In the genomic region with DNA sequence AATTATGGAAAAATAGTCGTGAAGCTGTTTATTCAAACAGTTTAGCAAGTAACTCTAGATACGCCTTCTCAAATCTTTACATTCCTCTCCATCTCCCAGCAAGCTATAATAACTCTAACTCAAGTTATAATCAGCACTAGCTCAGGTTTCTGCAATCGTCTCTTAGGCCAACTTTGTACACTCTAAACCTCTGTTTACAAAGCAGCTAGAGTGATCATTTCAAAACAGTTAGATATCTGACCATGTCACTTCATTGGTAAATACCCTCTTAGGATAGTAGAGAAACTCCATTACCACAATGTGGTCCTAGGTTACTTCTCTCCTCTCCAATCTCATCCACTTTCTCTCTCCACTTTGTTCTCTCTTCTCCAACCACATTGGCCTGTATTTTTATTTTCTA, we compare ENCODE assay signal across 16 cellular contexts. TPM values are rescaled to one million over a fixed set of nuclear protein-coding genes. Genes with fewer than 3 reads are reported as not detected.
DNase-seq lines count a peak whose midpoint lies in the region; ATAC-seq, FAIRE-seq and TF ChIP-seq lines count a peak whose summit lies in the region.
"Had no signal": no experiment of that assay in that cellular context is flagged by ENCODE, and none has a peak within 500 bp of the region (broad histone marks: within the 10 kb centered on the region; RNA-seq: fewer than 3 reads in every experiment).

No MANE protein-coding gene starts in this region.

- POLR2A ChIA-PET in A549 (lab: Yijun Ruan, JAX): interaction anchor here (1.3 kb wide), 1 partner anchor 31 kb away, joined by 4 read pairs; a partner anchor contains a TSS
- POLR2A ChIA-PET in HepG2 (lab: Yijun Ruan, JAX): no interaction called here

- TF ChIP-seq RAD21 in A549 (conservative IDR thresholded peaks at IDR 0.05 in 1 of 2, IDR thresholded peaks at IDR 0.05 in 1 of 2) (no peak), HepG2 (CRISPR knock-in tag; IDR thresholded peaks at IDR 0.05) (no peak)

- intact Hi-C loops in HepG2 (cut with micrococcal nuclease; ENCODE audit: unreplicated experiment): loop anchor here (5.0 kb wide), 1 partner anchor 33 kb away; a partner anchor contains a TSS

- ATAC-seq in A549 (no peak), HepG2 (peak; percentile 58; the same call in 2 of the 3 replicates)

- H3K36me3 Mint-ChIP-seq in astrocyte (ENCODE audit: low read depth, unreplicated experiment): peaks cover 7% of the 10 kb centered on the region
- H3K36me3 Mint-ChIP-seq: CD8-positive, alpha-beta memory T cell had no signal

- peaks cover 79% of the 10 kb centered on the region for H3K79me2 ChIP-seq in astrocyte (ENCODE audit: insufficient read depth, low read length)
- peaks cover 99% of the 10 kb centered on the region for H3K79me2 ChIP-seq in HepG2 (ENCODE audit: insufficient read depth, low read length)
- peaks cover 79% of the 10 kb centered on the region for H3K79me2 ChIP-seq in osteoblast (ENCODE audit: insufficient read depth, low read length)

- H3K27me3 ChIP-seq in astrocyte (ENCODE audit: insufficient read depth, low read length): no peaks in the 10 kb centered on the region
- H3K27me3 ChIP-seq in HepG2 (ENCODE audit: control insufficient read depth in 1 of 2, insufficient read depth in 2 of 2, low read length in 2 of 2): no peaks in the 10 kb centered on the region
- no peaks in the 10 kb centered on the region for H3K27me3 ChIP-seq in osteoblast (ENCODE audit: insufficient read depth, low read length)
- no peaks in the 10 kb centered on the region for H3K27me3 ChIP-seq in HAP-1 (ENCODE audit: low read depth)
- H3K27me3 ChIP-seq: BLaER1 had no signal

- H3K4me1 ChIP-seq in A549: peaks cover 81% of the 10 kb centered on the region
- H3K4me1 ChIP-seq in astrocyte (ENCODE audit: insufficient read depth, low read length): peaks cover 27% of the 10 kb centered on the region
- peaks cover 82% of the 10 kb centered on the region for H3K4me1 ChIP-seq in HepG2 (ENCODE audit: insufficient read depth, low read length)
- peaks cover 73% of the 10 kb centered on the region for H3K4me1 ChIP-seq in osteoblast (ENCODE audit: insufficient read depth, low read length)
- peaks cover 11% of the 10 kb centered on the region for H3K4me1 ChIP-seq in HAP-1
- H3K4me1 ChIP-seq: BLaER1, Caco-2 had no signal

- H3K4me3 ChIP-seq in A549: no peak overlapping the region
- H3K4me3 ChIP-seq in astrocyte (ENCODE audit: insufficient read depth, low read depth, low read length): no peak overlapping the region
- no peak overlapping the region for H3K4me3 ChIP-seq in HepG2 (replicated peaks in 1 of 3; ENCODE audit: insufficient read depth in 1 of 3, low read depth in 2 of 3, low read length in 3 of 3)
- H3K4me3 ChIP-seq in osteoblast (ENCODE audit: insufficient read depth, low read length): no peak overlapping the region
- H3K4me3 ChIP-seq in HAP-1: no peak overlapping the region
- H3K4me3 ChIP-seq: BLaER1 had no signal

- H3K36me3 ChIP-seq in astrocyte (ENCODE audit: insufficient read depth, low read length) (no peaks in the 10 kb centered on the region), HepG2 (replicated peaks in 1 of 2; ENCODE audit: control insufficient read depth in 1 of 2, insufficient read depth in 2 of 2, low read length in 2 of 2) (peaks cover 1 to 21% of the 10 kb centered on the region in 2 experiments), osteoblast (ENCODE audit: insufficient read depth, low read length) (peaks cover 12% of the 10 kb centered on the region), HAP-1 (replicated peaks) (no peaks in the 10 kb centered on the region)
- H3K36me3 ChIP-seq: BLaER1 had no signal

- H3K9me3 ChIP-seq in A549 (peaks cover 6% of the 10 kb centered on the region; the same call in 1 of the 3 replicates), astrocyte (ENCODE audit: insufficient read depth, low read depth, low read length) (no peaks in the 10 kb centered on the region), HepG2 (ENCODE audit: low read length) (no peaks in the 10 kb centered on the region), osteoblast (ENCODE audit: low read depth, low read length) (no peaks in the 10 kb centered on the region), HAP-1 (no peaks in the 10 kb centered on the region)
- H3K9me3 ChIP-seq: BLaER1, Caco-2 had no signal

- H3K9me3 Mint-ChIP-seq in astrocyte (ENCODE audit: unreplicated experiment): peaks cover 4% of the 10 kb centered on the region

- peaks cover 51% of the 10 kb centered on the region for H3K4me1 Mint-ChIP-seq in astrocyte (ENCODE audit: low read depth, unreplicated experiment)
- H3K4me1 Mint-ChIP-seq: CD8-positive, alpha-beta memory T cell had no signal

- in situ Hi-C loops in HepG2 (cut with HindIII; ENCODE audit: extremely low pct_ligation_motif_present, low pct_unique_long_range_greater_than_20kb): no loop called here
- in situ Hi-C loops in HAP-1 (cut with MboI; ENCODE audit: low sequenced_read_pairs): no loop called here

- 72% methylated on average over 3 of the region's 3 CpGs for WGBS in A549 (ENCODE audit: missing lambda C conversion rate)
- 57% methylated on average over 3 of the region's 3 CpGs for WGBS in HepG2 (ENCODE audit: low lambda C conversion rate)

- FAIRE-seq in A549 (lab: Jason Lieb, UNC) (no peak), astrocyte (lab: Jason Lieb, UNC) (peak; percentile 37), HepG2 (lab: Jason Lieb, UNC) (no peak)
- FAIRE-seq: GM12892 had no signal

- BruUV-seq in HepG2 (replicated peaks; lab: Mats Ljungman, UMichigan): no TSS peak

- CTCF ChIA-PET in A549 (lab: Yijun Ruan, JAX) (interaction anchor here (1.3 kb wide), 1 partner anchor 16 kb away, joined by 3 read pairs; no protein-coding TSS in a partner anchor), HepG2 (lab: Yijun Ruan, JAX; ENCODE audit: low intra/inter-chr PET ratio, low total read pairs) (no interaction called here)

- no peak overlapping the region for H2AFZ ChIP-seq in astrocyte (ENCODE audit: low read depth, low read length)
- no peak overlapping the region for H2AFZ ChIP-seq in HepG2 (ENCODE audit: low read length)
- no peak overlapping the region for H2AFZ ChIP-seq in osteoblast (ENCODE audit: low read length)

- TF ChIP-seq CTCF in A549 (IDR thresholded peaks at IDR 0.05) (no peak), astrocyte (IDR thresholded peaks at IDR 0.05; ENCODE audit: insufficient read depth, low read depth, low read length) (no peak), HepG2 (CRISPR knock-in tag; IDR thresholded peaks at IDR 0.05) (no peak), osteoblast (IDR thresholded peaks at IDR 0.05; ENCODE audit: extremely low read depth, low read depth, low read length) (no peak)

- peak overlapping the region; percentile 51 for H3K27ac Mint-ChIP-seq in astrocyte (ENCODE audit: unreplicated experiment)

- H3K9ac ChIP-seq in astrocyte (ENCODE audit: low read length): no peak overlapping the region
- H3K9ac ChIP-seq in HepG2 (ENCODE audit: insufficient read depth, low read depth, low read length): no peak overlapping the region
- H3K9ac ChIP-seq: BLaER1 had no signal

- H3K4me3 Mint-ChIP-seq in astrocyte (ENCODE audit: unreplicated experiment): no peak overlapping the region
- H3K4me3 Mint-ChIP-seq: CD8-positive, alpha-beta memory T cell had no signal

- DNase-seq in A549 (ENCODE audit: low read depth in 1 of 2, low spot score in 1 of 2) (no peak), astrocyte (ENCODE audit: low read depth) (no peak), HepG2 (ENCODE audit: low spot score) (no peak), osteoblast (ENCODE audit: insufficient read length, low spot score, missing footprints) (no peak), HAP-1 (ENCODE audit: low spot score in 2 of 2) (no peak), T-helper 9 cell (no peak)
- DNase-seq in activated naive CD4-positive, alpha-beta T cell treated with Interleukin-2 at 50 U/mL for 16 hours: no peak
- no peak for DNase-seq in activated CD8-positive, alpha-beta memory T cell treated with anti-CD3 and anti-CD28 coated beads for 24 hours
- DNase-seq: AML-193; Caco-2; CD8-positive, alpha-beta memory T cell; DND-41; GDM1 had no signal

- TF ChIP-seq POLR2A in A549 (IDR thresholded peaks at IDR 0.05; ENCODE audit: low read length) (no peak), HepG2 (IDR thresholded peaks at IDR 0.05; ENCODE audit: insufficient read depth in 1 of 2, low read depth in 2 of 2, low read length in 2 of 2) (no peak)

- no peak for TF ChIP-seq EP300 in A549 (IDR thresholded peaks at IDR 0.05)
- no peak for TF ChIP-seq EP300 in HepG2 (IDR thresholded peaks at IDR 0.05; ENCODE audit: low read depth in 2 of 2, low read length in 2 of 2)
- TF ChIP-seq EP300 in HepG2 (CRISPR knock-in tag; IDR thresholded peaks at IDR 0.05; ENCODE audit: borderline replicate concordance): no peak

- H3K4me2 ChIP-seq in A549 (peak overlapping the region; percentile 0; the same call in 1 of the 3 replicates), astrocyte (ENCODE audit: low read length) (no peak overlapping the region), HepG2 (ENCODE audit: low read depth, low read length) (no peak overlapping the region), osteoblast (ENCODE audit: insufficient read depth, low read length) (no peak overlapping the region)
- H3K4me2 ChIP-seq: BLaER1 had no signal

- 0 out of 6 replicates have a peak overlapping the region, but pooled peaks of 1 of the 2 experiments have one; percentile 15 for H3K27ac ChIP-seq in A549
- no peak overlapping the region for H3K27ac ChIP-seq in astrocyte (ENCODE audit: low read depth, low read length)
- no peak overlapping the region for H3K27ac ChIP-seq in HepG2 (ENCODE audit: extremely low read length, insufficient read depth, low read length)
- H3K27ac ChIP-seq in osteoblast (ENCODE audit: low read depth, low read length): peak overlapping the region; percentile 95
- H3K27ac ChIP-seq: 22Rv1, BLaER1 had no signal

- H4K20me1 ChIP-seq in astrocyte (ENCODE audit: insufficient read depth, low read length) (peaks cover 31% of the 10 kb centered on the region), HepG2 (ENCODE audit: insufficient read depth, low read length) (peaks cover 91% of the 10 kb centered on the region), osteoblast (ENCODE audit: insufficient read depth, low read length) (peaks cover 43% of the 10 kb centered on the region)
- H4K20me1 ChIP-seq: BLaER1 had no signal

- H3K27me3 Mint-ChIP-seq in astrocyte (ENCODE audit: low read depth, unreplicated experiment): no peaks in the 10 kb centered on the region
- H3K27me3 Mint-ChIP-seq: CD8-positive, alpha-beta memory T cell had no signal

RNA-seq across cellular contexts. Expression of a gene that starts 31.2 kb away (rescaled TPM):
- polyA plus RNA-seq in A549 (2011; rRNA removed): 161 and 174 TPM in 2 replicates
- polyA plus RNA-seq in A549 (2012; cell fraction: cytosol; rRNA removed): 20.1 and 22.2 TPM in 2 replicates
- 20.3 and 34.8 TPM in 2 replicates for polyA plus RNA-seq in A549 (2012; cell fraction: nucleus; rRNA removed)
- polyA plus RNA-seq in A549 (2017; fragmentation: RNase III; extraction: RNeasy Plus Mini Kit Qiagen cat#74134 plus additional on column Dnase treatment): 159 to 184 TPM (median 171 TPM) in 3 replicates
- polyA minus RNA-seq in A549 (2011; rRNA and poly(A)+ RNA removed): 45.9 and 46.7 TPM in 2 replicates
- total RNA-seq in astrocyte: 117 and 151 TPM in 2 replicates
- 65.4 and 107 TPM in 2 replicates for total RNA-seq in HepG2 (2016; rRNA removed; fragmentation: Illumina TruSeq; extraction: Trizol)
- total RNA-seq in HepG2 (2016; cell fraction: cytosol; rRNA removed; fragmentation: Illumina TruSeq; extraction: Trizol; ENCODE audit: low read depth): 55.1 and 56.4 TPM in 2 replicates
- total RNA-seq in HepG2 (2016; cell fraction: insoluble cytoplasmic fraction; rRNA removed; fragmentation: Illumina TruSeq; extraction: Trizol): 58.2 and 109 TPM in 2 replicates
- 31.2 and 40.2 TPM in 2 replicates for total RNA-seq in HepG2 (2016; cell fraction: membrane; rRNA removed; fragmentation: Illumina TruSeq; extraction: Trizol)
- 140 and 154 TPM in 2 replicates for total RNA-seq in HepG2 (2016; cell fraction: nucleus; rRNA removed; fragmentation: Illumina TruSeq; extraction: Trizol)
- polyA plus RNA-seq in HepG2 (2011; rRNA removed): 117 and 161 TPM in 2 replicates
- 48.7 and 83.1 TPM in 2 replicates for polyA plus RNA-seq in HepG2 (2011; cell fraction: cytosol; rRNA removed)
- 63.2 and 66.3 TPM in 2 replicates for polyA plus RNA-seq in HepG2 (2011; cell fraction: nucleus; rRNA removed)
- 380 and 471 TPM in 2 replicates for polyA plus RNA-seq in HepG2 (2012)
- 4.4 and 5.3 TPM in 2 replicates for polyA plus RNA-seq in HepG2 (2016; cell fraction: cytosol; fragmentation: Illumina TruSeq; extraction: Trizol; ENCODE audit: low read depth)
- polyA plus RNA-seq in HepG2 (2016; cell fraction: insoluble cytoplasmic fraction; fragmentation: Illumina TruSeq; extraction: Trizol; ENCODE audit: low read depth): 50.2 and 53.0 TPM in 2 replicates
- polyA plus RNA-seq in HepG2 (2016; cell fraction: membrane; fragmentation: Illumina TruSeq; extraction: Trizol; ENCODE audit: low read depth): 12.8 and 17.0 TPM in 2 replicates
- polyA plus RNA-seq in HepG2 (2016; cell fraction: nucleus; fragmentation: Illumina TruSeq; extraction: Trizol; ENCODE audit: insufficient read depth, low read depth): 140 and 144 TPM in 2 replicates
- 4.7 and 59.2 TPM in 2 replicates for polyA minus RNA-seq in HepG2 (2011; rRNA and poly(A)+ RNA removed; ENCODE audit: low replicate concordance)
- 147 and 173 TPM in 2 replicates for polyA minus RNA-seq in HepG2 (2011; cell fraction: cytosol; rRNA and poly(A)+ RNA removed)
- 370 and 469 TPM in 2 replicates for polyA minus RNA-seq in HepG2 (2011; cell fraction: nucleus; rRNA and poly(A)+ RNA removed)
- 282 and 345 TPM in 2 replicates for total RNA-seq in osteoblast
- polyA plus RNA-seq: CD8-positive, alpha-beta memory T cell had no signal
